25 cellular contexts compared by ENCODE assay signal in the genomic region with DNA sequence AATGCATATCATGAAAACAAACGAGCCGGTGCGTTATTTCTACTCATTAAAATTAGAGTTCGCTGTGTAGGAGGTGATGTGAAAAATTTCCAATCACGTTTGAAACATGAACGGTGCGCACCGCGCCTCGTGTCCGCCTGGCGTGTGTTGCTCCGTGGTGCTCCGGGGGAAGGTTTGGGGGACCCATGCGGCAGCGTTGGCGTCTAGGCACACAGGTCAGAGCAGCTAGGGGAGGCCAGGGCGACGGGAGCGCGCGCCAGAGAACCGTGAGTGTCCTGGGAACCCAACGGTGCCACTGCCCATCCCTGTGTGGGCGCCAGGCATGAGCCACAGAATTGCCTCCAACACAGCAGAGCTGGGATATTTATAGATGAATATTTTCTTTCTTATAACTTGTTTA.
"Had no signal": no experiment of that assay in that cellular context is flagged by ENCODE, and none has a peak within 500 bp of the region (broad histone marks: within the 10 kb centered on the region; RNA-seq: fewer than 3 reads in every experiment).

No MANE protein-coding gene starts in this region.

- H3K36me3 ChIP-seq: stomach, suprapubic skin, thoracic aorta, thyroid gland, tibial artery, tibial nerve, transverse colon, upper lobe of left lung, upper lobe of right lung, uterus, vagina had no signal

- H3K4me1 ChIP-seq: stomach, suprapubic skin, testis, thyroid gland, tibial artery, tibial nerve, transverse colon, upper lobe of left lung, upper lobe of right lung, uterus, vagina had no signal

- ATAC-seq: stimulated activated effector memory CD8-positive, alpha-beta T cell treated with anti-CD3 and anti-CD28 coated beads, Interleukin-12 subunit alpha, Interleukin-12 subunit beta, amount 100 ng/mL, for 72 hours; stimulated activated naive B cell treated with anti-CD40 and anti-IgM and Interleukin-4, amounts not matched to agents 10 μg/mL and 1 μg/mL and 100 μg/mL, for 72 hours; stimulated activated naive CD8-positive, alpha-beta T cell treated with anti-CD3 and anti-CD28 coated beads, Interleukin-15, amount 100 ng/mL, for 72 hours; stimulated activated naive CD8-positive, alpha-beta T cell treated with anti-CD3 and anti-CD28 coated beads, Interleukin-15, Interleukin-2, amounts not matched to agents 100 U/mL and 50 U/mL, for 24 hours had no signal

- H3K27me3 ChIP-seq: suprapubic skin, testis, thyroid gland, tibial artery, tibial nerve, transverse colon, upper lobe of left lung, upper lobe of right lung, uterus, vagina had no signal

- H3K27ac ChIP-seq: stomach, suprapubic skin, testis, thoracic aorta, thyroid gland, tibial artery, tibial nerve, transverse colon, upper lobe of left lung, upper lobe of right lung, uterus, vagina had no signal

- DNase-seq: stimulated activated CD4-positive, alpha-beta T cell treated with anti-CD3 and anti-CD28 coated beads, Interleukin-2, amount 100 ng/mL, for 48 hours; stimulated activated CD4-positive, alpha-beta T cell treated with anti-CD3 and anti-CD28 coated beads, Interleukin-4, amount 100 ng/mL, for 1 hour; stimulated activated CD4-positive, alpha-beta T cell treated with anti-CD3 and anti-CD28 coated beads, Interleukin-4, amount 100 ng/mL, for 24 hours; stimulated activated CD4-positive, alpha-beta T cell treated with anti-CD3 and anti-CD28 coated beads, Interleukin-4, amount 100 ng/mL, for 4 hours; stimulated activated CD8-positive, alpha-beta memory T cell treated with anti-CD3 and anti-CD28 coated beads, Interleukin-4, amount 100 ng/mL, for 48 hours; stimulated activated naive B cell treated with anti-CD40 and anti-IgM and Interleukin-4, amounts not matched to agents 10 μg/mL and 1 μg/mL and 100 μg/mL, for 72 hours; stimulated activated naive CD4-positive, alpha-beta T cell; stimulated activated naive CD4-positive, alpha-beta T cell treated with Interleukin-2 at 50 U/mL for 16 hours; stimulated activated naive CD8-positive, alpha-beta T cell treated with anti-CD3 and anti-CD28 coated beads, Interleukin-15, amount 100 ng/mL, for 72 hours; stimulated activated naive CD8-positive, alpha-beta T cell treated with anti-CD3 and anti-CD28 coated beads, Interleukin-15, Interleukin-2, amounts not matched to agents 100 U/mL and 50 U/mL, for 24 hours; stomach; substantia nigra; testis; thyroid gland; tibial artery; transverse colon; trophoblast cell; upper lobe of right lung; uterus had no signal

- H3K4me3 ChIP-seq: stomach, suprapubic skin, testis, thoracic aorta, thyroid gland, tibial artery, tibial nerve, transverse colon, upper lobe of left lung, upper lobe of right lung, uterus, vagina had no signal

- H3K9me3 ChIP-seq: stomach, suprapubic skin, testis, thoracic aorta, thyroid gland, tibial artery, transverse colon, upper lobe of left lung, upper lobe of right lung, uterus, vagina had no signal
